Comparison of ENCODE assay signal across 11 cellular contexts in genomic region chr3:128992926-128993460, GRCh38. TPM values are rescaled to one million over a fixed set of nuclear protein-coding genes. Genes with fewer than 3 reads are reported as not detected.
DNase-seq lines count a peak whose midpoint lies in the region; ATAC-seq and TF ChIP-seq lines count a peak whose summit lies in the region.
"Had no signal": no experiment of that assay in that cellular context is flagged by ENCODE, and none has a peak within 500 bp of the region (broad histone marks: within the 10 kb centered on the region; RNA-seq: fewer than 3 reads in every experiment).

No MANE protein-coding gene starts in this region.

- no peak for ATAC-seq in CD8-positive, alpha-beta T cell
- ATAC-seq in GM18520 (IDR thresholded peaks at IDR 0.05; ENCODE audit: unreplicated experiment) (no peak), HG02852 (IDR thresholded peaks at IDR 0.05; ENCODE audit: unreplicated experiment) (no peak)

- intact Hi-C loops in CD8-positive, alpha-beta T cell (cut with DNase I, micrococcal nuclease) = no loop called here

- H3K27me3 ChIP-seq in CD8-positive, alpha-beta T cell (ENCODE audit: insufficient read depth, low read length) = no peaks in the 10 kb centered on the region
- no peaks in the 10 kb centered on the region for H3K27me3 ChIP-seq in neural cell (ENCODE audit: insufficient read depth, low read depth, low read length)

- no peaks in the 10 kb centered on the region for H3K9me3 Mint-ChIP-seq in CD8-positive, alpha-beta T cell
- no peaks in the 10 kb centered on the region for H3K9me3 Mint-ChIP-seq in endothelial cell (ENCODE audit: unreplicated experiment)

- no peaks in the 10 kb centered on the region for H3K9me2 ChIP-seq in neural cell (ENCODE audit: insufficient read depth, low read length)

- peak overlapping the region; percentile 28 for H3K4me2 ChIP-seq in neural cell (ENCODE audit: low read length)

- no peak overlapping the region for H3K4me3 ChIP-seq in CD8-positive, alpha-beta T cell (ENCODE audit: low read depth, low read length)
- peak overlapping the region; percentile 74 for H3K4me3 ChIP-seq in neural cell (ENCODE audit: low read length)

- peaks cover 26% of the 10 kb centered on the region for H3K4me1 Mint-ChIP-seq in CD8-positive, alpha-beta T cell (ENCODE audit: low read depth)
- peaks cover 12% of the 10 kb centered on the region for H3K4me1 Mint-ChIP-seq in endothelial cell (ENCODE audit: unreplicated experiment)

- no peaks in the 10 kb centered on the region for H3K36me3 Mint-ChIP-seq in CD8-positive, alpha-beta T cell
- peaks cover 7% of the 10 kb centered on the region for H3K36me3 Mint-ChIP-seq in endothelial cell (ENCODE audit: low read depth, unreplicated experiment)

- no peak overlapping the region for H3K27ac ChIP-seq in CD8-positive, alpha-beta T cell (ENCODE audit: low read depth, low read length)
- H3K27ac ChIP-seq in neural cell (ENCODE audit: low read length) = peak overlapping the region; percentile 48

- peaks cover 27% of the 10 kb centered on the region for H3K4me1 ChIP-seq in CD8-positive, alpha-beta T cell (ENCODE audit: insufficient read depth, low read length)

- CTCF ChIA-PET in CD8-positive, alpha-beta T cell (lab: Charles Lee) = interaction anchor here (0.9 to 3.6 kb wide), 6 partner anchors 10 to 60 kb away, joined by 4 to 30 read pairs (median 14); no protein-coding TSS in a partner anchor

- POLR2A ChIA-PET in CD8-positive, alpha-beta T cell (lab: Charles Lee) = interaction anchor here (1.1 to 5.8 kb wide), 3 partner anchors 23 to 256 kb away, joined by 3 to 33 read pairs (median 3); partner anchors contain the start of gene COPG1

- H3K9me3 ChIP-seq in CD8-positive, alpha-beta T cell (ENCODE audit: low read length) = no peaks in the 10 kb centered on the region
- H3K9me3 ChIP-seq in neural cell (ENCODE audit: low read length) = no peaks in the 10 kb centered on the region

- H4K20me1 ChIP-seq in neural cell (ENCODE audit: insufficient read depth) = no peaks in the 10 kb centered on the region

- TF ChIP-seq CTCF in CD8-positive, alpha-beta T cell (IDR thresholded peaks at IDR 0.05) = no peak
- TF ChIP-seq CTCF in endothelial cell (IDR thresholded peaks at IDR 0.05; ENCODE audit: unreplicated experiment) (no peak), neural cell (IDR thresholded peaks at IDR 0.05; ENCODE audit: poor library complexity, severe bottlenecking) (no peak)

- no peak for TF ChIP-seq EP300 in neural cell (conservative IDR thresholded peaks at IDR 0.05; ENCODE audit: poor library complexity, severe bottlenecking)

- peak overlapping the region; percentile 81 for H3K4me3 Mint-ChIP-seq in CD8-positive, alpha-beta T cell
- peak overlapping the region; percentile 71 for H3K4me3 Mint-ChIP-seq in endothelial cell (ENCODE audit: unreplicated experiment)

- peak overlapping the region; percentile 64 for H3K9ac ChIP-seq in neural cell (ENCODE audit: low read length)

- DNase-seq in CD8-positive, alpha-beta T cell = no peak
- DNase-seq in NCI-H146 (lab: John Stamatoyannopoulos, UW) = peak; percentile 85
- DNase-seq in endothelial cell (ENCODE audit: low spot score) = no peak
- no peak for DNase-seq in kidney glomerular epithelial cell (lab: John Stamatoyannopoulos, UW)
- DNase-seq in activated naive CD4-positive, alpha-beta T cell treated with Interleukin-2 at 50 U/mL for 16 hours = no peak
- DNase-seq: DMS153, Kasumi-1 had no signal

- H3K79me2 ChIP-seq in neural cell (replicated peaks; ENCODE audit: insufficient read depth, low read length) = no peaks in the 10 kb centered on the region

- H2AFZ ChIP-seq in neural cell (ENCODE audit: low read depth, low read length) = peak overlapping the region; percentile 78

- no peaks in the 10 kb centered on the region for H3K36me3 ChIP-seq in CD8-positive, alpha-beta T cell (ENCODE audit: insufficient read depth, low read length)
- no peaks in the 10 kb centered on the region for H3K36me3 ChIP-seq in neural cell (ENCODE audit: insufficient read depth, low read length)

- H3K27me3 Mint-ChIP-seq in CD8-positive, alpha-beta T cell (ENCODE audit: low read depth) = no peaks in the 10 kb centered on the region
- H3K27me3 Mint-ChIP-seq in endothelial cell (ENCODE audit: unreplicated experiment) = peaks cover 10% of the 10 kb centered on the region

- no peak overlapping the region for H3K27ac Mint-ChIP-seq in CD8-positive, alpha-beta T cell
- no peak overlapping the region for H3K27ac Mint-ChIP-seq in endothelial cell (ENCODE audit: unreplicated experiment)

- no peaks in the 10 kb centered on the region for H3F3A ChIP-seq in neural cell (ENCODE audit: insufficient read depth, low read length, poor library complexity, severe bottlenecking)

- TF ChIP-seq RAD21 in neural cell (conservative IDR thresholded peaks at IDR 0.05) = no peak

TF ChIP-seq in neural cell, 6 proteins besides CTCF, POLR2A, EP300 and RAD21:
- TF ChIP-seq POLR2AphosphoS5 (IDR thresholded peaks at IDR 0.05) (no peak), MXI1 (conservative IDR thresholded peaks at IDR 0.05; ENCODE audit: poor library complexity, severe bottlenecking) (no peak), SMC3 (conservative IDR thresholded peaks at IDR 0.05; ENCODE audit: poor library complexity) (no peak), EZH2 (IDR thresholded peaks at IDR 0.05; ENCODE audit: borderline replicate concordance, insufficient read depth, low read length, poor library complexity, severe bottlenecking) (no peak), REST (IDR thresholded peaks at IDR 0.05; ENCODE audit: borderline replicate concordance) (no peak), TAF1 (IDR thresholded peaks at IDR 0.05; ENCODE audit: low read depth) (no peak)

RNA-seq across cellular contexts. Expression of gene CFAP92, which starts 0.9 kb away (rescaled TPM):
- total RNA-seq in CD8-positive, alpha-beta T cell = under 1 TPM; 0.60 to 0.75 TPM
- total RNA-seq in endothelial cell (ENCODE audit: unreplicated experiment) = 3.7 TPM
- 0.69 and 1.6 TPM in 2 replicates for polyA plus RNA-seq in neural cell
- 2.4 and 3.5 TPM in 2 replicates for polyA minus RNA-seq in neural cell
- total RNA-seq: T-helper 1 cell treated with Interleukin-12 subunit alpha and Interleukin-12 subunit beta and Interleukin-4 antibody, amounts not matched to agents 30 ng/mL and 1 ng/mL, for 36 hours had no signal

RNA-seq across cellular contexts. Expression of gene EFCC1, which starts 8.1 kb away (rescaled TPM):
- under 1 TPM; 0.17 to 0.24 TPM for total RNA-seq in CD8-positive, alpha-beta T cell
- 15.9 TPM for total RNA-seq in endothelial cell (ENCODE audit: unreplicated experiment)
- not detected in 2 replicates for polyA plus RNA-seq in neural cell
- not detected in 2 replicates for polyA minus RNA-seq in neural cell
- total RNA-seq: T-helper 1 cell treated with Interleukin-12 subunit alpha and Interleukin-12 subunit beta and Interleukin-4 antibody, amounts not matched to agents 30 ng/mL and 1 ng/mL, for 36 hours had no signal

Comparison
In these comparisons a context has a peak if more than half of its experiments do, and no peak if none do; other contexts are left out.
1. RNA of gene EFCC1, which starts 8.1 kb away (total RNA-seq): 15.9 TPM in endothelial cell (single experiment); 0.17 to 0.24 TPM in CD8-positive, alpha-beta T cell; every median in the first group is over 10 times any median in the second.